ENCODE assay signal across 9 cellular contexts in genomic region chr20:57389695-57390603, GRCh38. TPM values are rescaled to one million over a fixed set of nuclear protein-coding genes. Genes with fewer than 3 reads are reported as not detected.
DNase-seq lines count a peak whose midpoint lies in the region; ATAC-seq and TF ChIP-seq lines count a peak whose summit lies in the region.
"Had no signal": no experiment of that assay in that cellular context is flagged by ENCODE, and none has a peak within 500 bp of the region (broad histone marks: within the 10 kb centered on the region; RNA-seq: fewer than 3 reads in every experiment).

No MANE protein-coding gene starts in this region.

- peak overlapping the region; percentile 79 for H3K9ac ChIP-seq in adipocyte (ENCODE audit: low read length)

- H3K27ac Mint-ChIP-seq in stimulated activated memory B cell treated with anti-CD40 and anti-IgM and Interleukin-4, amounts not matched to agents 10 μg/mL and 1 μg/mL and 100 μg/mL, for 72 hours: peak overlapping the region; percentile 91

- H3K27ac ChIP-seq in RWPE2 (ENCODE audit: poor library complexity, severe bottlenecking): peak overlapping the region; percentile 1
- H3K27ac ChIP-seq in lower lobe of right lung: peak overlapping the region; percentile 72

- H3K27me3 Mint-ChIP-seq in stimulated activated memory B cell treated with anti-CD40 and anti-IgM and Interleukin-4, amounts not matched to agents 10 μg/mL and 1 μg/mL and 100 μg/mL, for 72 hours: no peaks in the 10 kb centered on the region

- intact Hi-C loops in lower lobe of right lung (cut with DNase I): no loop called here

- peaks cover 47% of the 10 kb centered on the region for H3K4me1 Mint-ChIP-seq in stimulated activated memory B cell treated with anti-CD40 and anti-IgM and Interleukin-4, amounts not matched to agents 10 μg/mL and 1 μg/mL and 100 μg/mL, for 72 hours

- peaks cover 11% of the 10 kb centered on the region for H3K4me1 ChIP-seq in RWPE2 (ENCODE audit: insufficient read depth, poor library complexity, severe bottlenecking)
- H3K4me1 ChIP-seq in adipocyte (ENCODE audit: control insufficient read depth, insufficient read depth, low read length): peaks cover 34% of the 10 kb centered on the region
- H3K4me1 ChIP-seq in lower lobe of right lung: peaks cover 45% of the 10 kb centered on the region

- peak overlapping the region; percentile 94 for H3K4me3 Mint-ChIP-seq in stimulated activated memory B cell treated with anti-CD40 and anti-IgM and Interleukin-4, amounts not matched to agents 10 μg/mL and 1 μg/mL and 100 μg/mL, for 72 hours

- H3K36me3 ChIP-seq in RWPE2 (ENCODE audit: low read depth) (no peaks in the 10 kb centered on the region), adipocyte (ENCODE audit: control insufficient read depth, insufficient read depth, low read length, severe bottlenecking) (peaks cover 8% of the 10 kb centered on the region), lower lobe of right lung (peaks cover 3% of the 10 kb centered on the region)
- H3K36me3 ChIP-seq: pancreas had no signal

- no peaks in the 10 kb centered on the region for H3K9me3 Mint-ChIP-seq in stimulated activated memory B cell treated with anti-CD40 and anti-IgM and Interleukin-4, amounts not matched to agents 10 μg/mL and 1 μg/mL and 100 μg/mL, for 72 hours

- DNase-seq in GM13976 (ENCODE audit: low spot score) (peak; percentile 73), RWPE2 (ENCODE audit: low spot score) (peak; percentile 89), adipocyte (ENCODE audit: low read depth) (no peak), lower lobe of right lung (peak; percentile 57), superior temporal gyrus (ENCODE audit: extremely low spot score) (no peak)

- peak overlapping the region; percentile 27 for H3K4me3 ChIP-seq in RWPE2 (ENCODE audit: severe bottlenecking)
- H3K4me3 ChIP-seq in adipocyte (ENCODE audit: low read length): peak overlapping the region; percentile 68
- peak overlapping the region; percentile 49 for H3K4me3 ChIP-seq in lower lobe of right lung

- TF ChIP-seq CTCF in GM13976 (IDR thresholded peaks at IDR 0.05; ENCODE audit: borderline replicate concordance, control extremely low read depth, extremely low read depth, insufficient read depth, missing control alignments) (no peak), RWPE2 (IDR thresholded peaks at IDR 0.05; ENCODE audit: poor library complexity, severe bottlenecking) (peak; percentile 26), lower lobe of right lung (IDR thresholded peaks at IDR 0.05) (no peak)

- ATAC-seq in RWPE2 (ENCODE audit: low read depth) (no peak), lower lobe of right lung (peak; percentile 1 to 2), HG03097 (IDR thresholded peaks at IDR 0.05; ENCODE audit: low FRiP score, unreplicated experiment) (no peak), GM21367 (IDR thresholded peaks at IDR 0.05; ENCODE audit: unreplicated experiment) (no peak)
- ATAC-seq in stimulated activated memory B cell treated with anti-CD40 and anti-IgM and Interleukin-4, amounts not matched to agents 10 μg/mL and 1 μg/mL and 100 μg/mL, for 72 hours: peak; percentile 32

- H3K36me3 Mint-ChIP-seq in stimulated activated memory B cell treated with anti-CD40 and anti-IgM and Interleukin-4, amounts not matched to agents 10 μg/mL and 1 μg/mL and 100 μg/mL, for 72 hours: peaks cover 35% of the 10 kb centered on the region

- in situ Hi-C loops in GM13976 (cut with MboI; ENCODE audit: low sequenced_read_pairs, unreplicated experiment): loop anchor here (5.0 to 25.0 kb wide), 4 partner anchors 85 to 797 kb away; no protein-coding TSS in a partner anchor

- H3K27me3 ChIP-seq in RWPE2 (ENCODE audit: insufficient read depth, poor library complexity, severe bottlenecking): no peaks in the 10 kb centered on the region
- no peaks in the 10 kb centered on the region for H3K27me3 ChIP-seq in adipocyte (replicated peaks; ENCODE audit: control insufficient read depth, insufficient read depth, low read length)
- no peaks in the 10 kb centered on the region for H3K27me3 ChIP-seq in lower lobe of right lung (ENCODE audit: low read depth)
- H3K27me3 ChIP-seq: pancreas had no signal

- H3K9me3 ChIP-seq in RWPE2 (ENCODE audit: severe bottlenecking) (no peaks in the 10 kb centered on the region), adipocyte (ENCODE audit: control insufficient read depth, low read length) (no peaks in the 10 kb centered on the region), lower lobe of right lung (no peaks in the 10 kb centered on the region)
- H3K9me3 ChIP-seq: pancreas had no signal

RNA-seq across cellular contexts. Expression of gene RBM38, which starts 1.2 kb away (rescaled TPM):
- total RNA-seq in lower lobe of right lung: 15.5 TPM

RNA-seq across cellular contexts. Expression of gene RAE1, which starts 38.9 kb away (rescaled TPM):
- 20.6 TPM for total RNA-seq in lower lobe of right lung

Comparison
In these comparisons a context has a peak if more than half of its experiments do, and no peak if none do; other contexts are left out.
1. DNase-seq: peak in GM13976 (single experiment), RWPE2 (single experiment) and lower lobe of right lung (single experiment); none in adipocyte (single experiment) and superior temporal gyrus (single experiment).
2. ATAC-seq: peak in lower lobe of right lung (2 of 2) and stimulated activated memory B cell treated with anti-CD40 and anti-IgM and Interleukin-4, amounts not matched to agents 10 μg/mL and 1 μg/mL and 100 μg/mL, for 72 hours (single experiment); none in RWPE2 (single experiment), HG03097 (single experiment) and GM21367 (single experiment).
3. Peak in every context shown above with its lines, with median percentiles within 50 percentile points of each other: H3K4me3 ChIP-seq.